Comparison of ENCODE assay signal across 8 cellular contexts in genomic region chr15:38251726-38252480, GRCh38. TPM values are rescaled to one million over a fixed set of nuclear protein-coding genes. Genes with fewer than 3 reads are reported as not detected.
DNase-seq lines count a peak whose midpoint lies in the region; ATAC-seq and TF ChIP-seq lines count a peak whose summit lies in the region.

No MANE protein-coding gene starts in this region.

- no peak for TF ChIP-seq CTCF in activated B cell treated with CpG ODN at 0.5 μM for 24 hours (IDR thresholded peaks at IDR 0.05)

- CTCF ChIA-PET in activated B cell treated with CpG ODN at 0.5 μM for 24 hours (lab: Charles Lee): interaction anchor here (1.0 to 1.5 kb wide), 2 partner anchors 9 to 101 kb away, joined by 3 read pairs; no protein-coding TSS in a partner anchor

- intact Hi-C loops in activated B cell treated with CpG ODN at 0.5 μM for 24 hours (cut with micrococcal nuclease): loop anchor here (1.0 to 5.0 kb wide), 10 partner anchors 55 to 1155 kb away; partner anchors contain the start of genes FAM98B and RASGRP1

- peaks cover 10% of the 10 kb centered on the region for H3K27me3 Mint-ChIP-seq in activated B cell treated with CpG ODN at 0.5 μM for 24 hours
- peaks cover 14 to 28% (median 22%) of the 10 kb centered on the region in 3 donors for H3K27me3 Mint-ChIP-seq in immature natural killer cell (ENCODE audit: low read depth in 3 of 3)

- peak; percentile 75 for DNase-seq in NCI-H1436 (lab: John Stamatoyannopoulos, UW)
- DNase-seq in NCI-H1436 treated with DMSO at 0.1 percent for 48 hours (lab: John Stamatoyannopoulos, UW): no peak
- DNase-seq in NCI-H226: peak; percentile 86
- peak; percentile 71 for DNase-seq in activated B cell treated with CpG ODN at 0.5 μM for 24 hours
- DNase-seq in caudate nucleus (lab: John Stamatoyannopoulos, UW): peak in 60 of 61 donors; percentile 35 to 95 (median 86)
- peak; percentile 59 to 68 (median 64) for DNase-seq in immature natural killer cell

- H3K27ac Mint-ChIP-seq in activated B cell treated with CpG ODN at 0.5 μM for 24 hours: peak overlapping the region; percentile 84
- peak overlapping the region in 5 of 6 donors; percentile 12 to 88 (median 65) for H3K27ac Mint-ChIP-seq in immature natural killer cell

- H3K4me3 Mint-ChIP-seq in activated B cell treated with CpG ODN at 0.5 μM for 24 hours (peak overlapping the region; percentile 94), immature natural killer cell (peak overlapping the region; percentile 92 to 95 (median 93))

- peak; percentile 27 for ATAC-seq in HG03095 (IDR thresholded peaks at IDR 0.05; ENCODE audit: unreplicated experiment)
- ATAC-seq in activated B cell treated with CpG ODN at 0.5 μM for 24 hours (ENCODE audit: low read depth): peak; percentile 47

- peaks cover 32% of the 10 kb centered on the region for H3K4me1 Mint-ChIP-seq in activated B cell treated with CpG ODN at 0.5 μM for 24 hours
- H3K4me1 Mint-ChIP-seq in immature natural killer cell: peaks cover 33 to 36% of the 10 kb centered on the region in 2 donors

- peak overlapping the region; percentile 68 to 97 (median 86) for H3K4me3 ChIP-seq in skin epidermis

- POLR2A ChIA-PET in activated B cell treated with CpG ODN at 0.5 μM for 24 hours (lab: Charles Lee): interaction anchor here (0.7 to 2.7 kb wide), 7 partner anchors 163 to 436 kb away, joined by 3 to 10 read pairs (median 5); no protein-coding TSS in a partner anchor

- H3K36me3 Mint-ChIP-seq in activated B cell treated with CpG ODN at 0.5 μM for 24 hours (ENCODE audit: low read depth) (peaks cover 7% of the 10 kb centered on the region), immature natural killer cell (no peaks in the 10 kb centered on the region)

- no peaks in the 10 kb centered on the region for H3K9me3 Mint-ChIP-seq in activated B cell treated with CpG ODN at 0.5 μM for 24 hours
- H3K9me3 Mint-ChIP-seq in immature natural killer cell: no peaks in the 10 kb centered on the region

- peak overlapping the region; percentile 95 for H3K27ac ChIP-seq in caudate nucleus (ENCODE audit: low read depth, low read length)
- peak overlapping the region; percentile 80 to 100 (median 98) for H3K27ac ChIP-seq in skin epidermis

RNA-seq across cellular contexts. Expression of gene SPRED1, which starts 0.7 kb away (rescaled TPM):
- 1.3 and 1.4 TPM in 2 replicates for total RNA-seq in activated B cell treated with CpG ODN at 0.5 μM for 24 hours
- under 1 TPM in 2 of 3 donors, not detected in 1; 0.10 to 0.99 TPM for polyA plus RNA-seq in immature natural killer cell
